In the genomic region with DNA sequence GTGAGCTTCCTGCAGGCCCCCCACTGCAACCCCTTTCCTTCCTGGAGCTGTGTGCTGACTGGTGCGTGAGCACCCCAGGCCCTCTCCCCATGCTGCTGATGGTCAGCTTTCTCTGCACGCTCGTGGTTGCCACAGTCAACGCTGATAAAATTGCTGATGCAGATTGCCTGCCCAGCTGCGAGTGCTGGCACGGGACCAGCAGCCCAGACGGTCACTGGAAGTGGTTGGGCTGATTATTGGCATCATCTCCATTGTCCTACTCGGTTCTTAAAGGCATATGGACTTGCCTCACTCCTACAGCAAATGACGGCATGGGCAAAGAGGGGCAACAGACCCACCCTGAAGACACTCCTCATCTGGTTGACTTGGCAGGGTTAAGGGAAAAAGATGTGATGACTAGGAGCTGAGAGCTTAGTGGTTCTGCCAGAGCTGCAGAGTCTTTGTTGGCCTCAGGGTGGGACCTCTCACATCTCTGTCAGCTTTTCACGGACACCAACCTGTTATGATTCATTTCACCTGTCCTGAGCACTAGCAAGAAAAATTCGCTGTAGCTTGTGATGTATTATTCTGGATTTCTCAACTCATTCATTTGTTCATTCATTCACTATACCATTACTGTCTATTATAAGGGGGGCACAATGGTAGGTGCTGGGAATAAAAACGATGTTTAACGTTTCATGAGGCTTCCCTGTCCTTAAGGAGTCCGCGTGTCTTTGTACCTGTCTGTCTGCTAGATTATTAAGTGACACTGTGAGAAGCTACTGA, we compare ENCODE assay signal across 8 cellular contexts. TPM values are rescaled to one million over a fixed set of nuclear protein-coding genes. Genes with fewer than 3 reads are reported as not detected.
DNase-seq lines count a peak whose midpoint lies in the region; ATAC-seq, FAIRE-seq and TF ChIP-seq lines count a peak whose summit lies in the region.

No MANE protein-coding gene starts in this region.

- 16 to 29% methylated on average over 15 of the region's 15 CpGs for WGBS in pancreas, 2 donors

- no peak for TF ChIP-seq CTCF in fibroblast of lung (conservative IDR thresholded peaks at IDR 0.05 in 1 of 2, IDR thresholded peaks at IDR 0.05 in 1 of 2; ENCODE audit: low read depth in 1 of 2, low read length in 2 of 2)
- no peak for TF ChIP-seq CTCF in pancreas (IDR thresholded peaks at IDR 0.05)

- H4K20me1 ChIP-seq in fibroblast of lung (ENCODE audit: control insufficient read depth, extremely low read depth, insufficient read depth, low read length): no peaks in the 10 kb centered on the region

- H3K4me1 ChIP-seq in fibroblast of lung (ENCODE audit: control insufficient read depth, extremely low read depth, insufficient read depth, low read length) (peaks cover 19% of the 10 kb centered on the region), pancreas (peaks cover 0 to 8% (median 0%) of the 10 kb centered on the region in 3 donors)

- no peaks in the 10 kb centered on the region for H3K36me3 Mint-ChIP-seq in activated naive CD4-positive, alpha-beta T cell treated with anti-CD3 and anti-CD28 coated beads, Interleukin-2, amount 50 U/mL, for 72 hours

- intact Hi-C loops in pancreas (cut with DNase I): no loop called here

- peak overlapping the region in 1 of 2 donors; percentile 50 for H3K27ac Mint-ChIP-seq in activated naive CD4-positive, alpha-beta T cell treated with anti-CD3 and anti-CD28 coated beads, Interleukin-2, amount 50 U/mL, for 72 hours

- peak overlapping the region; percentile 87 for H3K4me2 ChIP-seq in fibroblast of lung (ENCODE audit: extremely low read depth, insufficient read depth, low read length)

- H3K79me2 ChIP-seq in fibroblast of lung (ENCODE audit: control insufficient read depth, insufficient read depth, low read length): no peaks in the 10 kb centered on the region

- H2AFZ ChIP-seq in fibroblast of lung (ENCODE audit: low read length): no peak overlapping the region

- H3K9me3 ChIP-seq in SK-N-MC (ENCODE audit: low read depth, low read length): no peaks in the 10 kb centered on the region
- H3K9me3 ChIP-seq in fibroblast of lung (ENCODE audit: control insufficient read depth, insufficient read depth, low read depth, low read length): no peaks in the 10 kb centered on the region
- H3K9me3 ChIP-seq in pancreas: no peaks in the 10 kb centered on the region

- H3K9ac ChIP-seq in SK-N-MC (ENCODE audit: insufficient read length): no peak overlapping the region
- H3K9ac ChIP-seq in fibroblast of lung (ENCODE audit: insufficient read depth, low read length): peak overlapping the region; percentile 28

- H3K4me3 ChIP-seq in SK-N-MC (peak overlapping the region; percentile 27; the same call in 1 of the 2 replicates), fibroblast of lung (replicated peaks in 1 of 4; ENCODE audit: control extremely low read depth in 1 of 4, insufficient read depth in 1 of 4, low read depth in 3 of 4, low read length in 4 of 4) (peak overlapping the region in 1 of 4 experiments; percentile 18), pancreas (no peak overlapping the region)

- DNase-seq in activated naive CD4-positive, alpha-beta T cell treated with anti-CD3 and anti-CD28 coated beads, Interleukin-2, amount 50 U/mL, for 72 hours (ENCODE audit: low spot score in 2 of 2): no peak
- DNase-seq in activated naive CD4-positive, alpha-beta T cell treated with Interleukin-2 at 50 U/mL for 16 hours: no peak
- DNase-seq in SK-N-MC (ENCODE audit: low read depth, low spot score): no peak
- DNase-seq in fibroblast of lung (ENCODE audit: low read depth in 2 of 2): peak; percentile 94 to 98
- peak; percentile 76 to 95 (median 88) for DNase-seq in pancreas
- DNase-seq in SKM-1 (lab: John Stamatoyannopoulos, UW; ENCODE audit: unreplicated experiment): no peak
- no peak for DNase-seq in DMS114 treated with DMSO at 0.1 percent for 48 hours (lab: John Stamatoyannopoulos, UW; ENCODE audit: unreplicated experiment)

- H3K27me3 ChIP-seq in fibroblast of lung (ENCODE audit: control insufficient read depth, insufficient read depth, low read length) (no peaks in the 10 kb centered on the region), pancreas (no peaks in the 10 kb centered on the region)

- peak; percentile 15 to 45 for ATAC-seq in activated naive CD4-positive, alpha-beta T cell treated with anti-CD3 and anti-CD28 coated beads, Interleukin-2, amount 50 U/mL, for 72 hours
- ATAC-seq in pancreas (peak; percentile 73 to 91 (median 84)), HG02610 (IDR thresholded peaks at IDR 0.05; ENCODE audit: unreplicated experiment) (no peak)

- H3K36me3 ChIP-seq in SK-N-MC (ENCODE audit: insufficient read depth, low read length): no peaks in the 10 kb centered on the region; the same call in 1 of the 2 replicates
- H3K36me3 ChIP-seq in fibroblast of lung (ENCODE audit: control insufficient read depth, insufficient read depth, low read length): peaks cover 2% of the 10 kb centered on the region
- H3K36me3 ChIP-seq in pancreas: no peaks in the 10 kb centered on the region

- no peaks in the 10 kb centered on the region for H3K9me3 Mint-ChIP-seq in activated naive CD4-positive, alpha-beta T cell treated with anti-CD3 and anti-CD28 coated beads, Interleukin-2, amount 50 U/mL, for 72 hours

- no peak overlapping the region for H3K27ac ChIP-seq in SK-N-MC
- H3K27ac ChIP-seq in fibroblast of lung (ENCODE audit: insufficient read depth, low read length): peak overlapping the region; percentile 90
- H3K27ac ChIP-seq in pancreas: peak overlapping the region in 2 of 4 donors; percentile 20 to 46

- FAIRE-seq in pancreas (lab: Jason Lieb, UNC): no peak

RNA-seq across cellular contexts. Expression of a gene that starts 38.4 kb away (rescaled TPM):
- total RNA-seq in activated naive CD4-positive, alpha-beta T cell treated with anti-CD3 and anti-CD28 coated beads, Interleukin-2, amount 50 U/mL, for 72 hours: 1 to 10 TPM in 1 of 2 donors, under 1 TPM in 1; 0.35 to 1.3 TPM
- 0.50 and 0.51 TPM in 2 replicates for total RNA-seq in fibroblast of lung
- polyA plus RNA-seq in fibroblast of lung: 0.26 and 0.28 TPM in 2 replicates
- 0.63 and 1.9 TPM in 2 replicates for polyA plus RNA-seq in fibroblast of lung (2012)
- polyA minus RNA-seq in fibroblast of lung (ENCODE audit: low replicate concordance): 0.52 and 2.3 TPM in 2 replicates
- total RNA-seq in pancreas: under 1 TPM in 4 of 6 donors, not detected in 2; 0.28 to 1.00 (median 0.55) TPM
- polyA plus RNA-seq in pancreas: 1 to 10 TPM in 1 of 2 donors, under 1 TPM in 1; 0.23 to 1.1 TPM

Comparison
In these comparisons a context has a peak if more than half of its experiments do, and no peak if none do; other contexts are left out.
1. DNase-seq: peak in fibroblast of lung (2 of 2) and pancreas (6 of 6); none in activated naive CD4-positive, alpha-beta T cell treated with anti-CD3 and anti-CD28 coated beads, Interleukin-2, amount 50 U/mL, for 72 hours (0 of 2), activated naive CD4-positive, alpha-beta T cell treated with Interleukin-2 at 50 U/mL for 16 hours (single experiment), SK-N-MC (single experiment), SKM-1 (single experiment) and DMS114 treated with DMSO at 0.1 percent for 48 hours (single experiment).